Comparison of ENCODE assay signal across 8 cellular contexts in the genomic region with DNA sequence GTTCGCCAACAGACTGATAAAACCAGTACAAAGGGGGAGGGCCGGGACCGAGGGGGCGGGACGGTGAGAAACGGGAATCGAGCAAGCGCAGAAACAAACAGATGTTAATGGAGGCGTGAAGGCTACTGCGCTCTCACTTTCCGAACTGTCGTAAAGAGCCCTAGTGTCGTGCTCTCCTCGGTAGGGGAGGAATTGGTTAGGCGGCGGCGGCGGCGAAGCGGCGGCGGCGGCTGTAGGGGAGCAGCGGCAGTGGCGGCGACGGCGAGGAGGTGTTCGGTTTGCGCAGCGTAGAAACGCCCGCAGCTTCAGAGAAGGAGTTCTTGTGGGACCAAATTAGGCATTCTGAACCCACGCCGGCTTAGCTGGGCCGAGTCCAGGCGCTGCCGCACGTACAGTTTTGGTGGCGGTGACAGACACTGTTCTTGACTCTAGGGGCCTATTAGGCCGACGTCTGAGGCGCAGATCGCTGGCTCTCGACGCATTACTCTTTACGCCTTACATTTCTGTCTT. TPM values are rescaled to one million over a fixed set of nuclear protein-coding genes. Genes with fewer than 3 reads are reported as not detected.
DNase-seq lines count a peak whose midpoint lies in the region; ATAC-seq, FAIRE-seq and TF ChIP-seq lines count a peak whose summit lies in the region.

A gene (plus strand): TSS at position 163 of the 510 bp plus-strand sequence. CDS start 43,160 bp downstream, outside the sequence.

- peak; percentile 82 for FAIRE-seq in urothelium cell line (lab: Jason Lieb, UNC)

- H3K36me3 ChIP-seq in right atrium auricular region, result no peaks in the 10 kb centered on the region
- peaks cover 0 to 15% of the 10 kb centered on the region in 2 donors for H3K36me3 ChIP-seq in psoas muscle (ENCODE audit: insufficient read depth in 1 of 2, low read depth in 1 of 2)

- peaks cover 0 to 15% of the 10 kb centered on the region in 2 donors for H3K4me1 ChIP-seq in right atrium auricular region
- H3K4me1 ChIP-seq in psoas muscle, result peaks cover 28% of the 10 kb centered on the region

- H3K27me3 ChIP-seq in right atrium auricular region, result no peaks in the 10 kb centered on the region
- H3K27me3 ChIP-seq in psoas muscle (ENCODE audit: insufficient read depth in 3 of 3, low read length in 2 of 3), result no peaks in the 10 kb centered on the region

- peak; percentile 77 for ATAC-seq in HG02884 (IDR thresholded peaks at IDR 0.05; ENCODE audit: unreplicated experiment)
- ATAC-seq in psoas muscle, result peak; percentile 97 to 98 (median 98)

- peak; percentile 92 for DNase-seq in GM13977 (ENCODE audit: low spot score)
- DNase-seq in NCI-H187 (lab: John Stamatoyannopoulos, UW), result peak; percentile 52 to 71
- DNase-seq in T-helper 2 cell, result peak; percentile 64 to 98 (median 86)
- peak; percentile 88 for DNase-seq in right atrium auricular region (ENCODE audit: low spot score)
- peak; percentile 84 to 90 for DNase-seq in psoas muscle
- peak; percentile 97 for DNase-seq in urothelium cell line (ENCODE audit: low spot score)

- H3K4me3 ChIP-seq in right atrium auricular region (peak within 1 kb of the TSS; percentile 89 to 96), psoas muscle (peak within 1 kb of the TSS; percentile 75)

- H3K27ac ChIP-seq in angular gyrus (ENCODE audit: low read depth, low read length), result peak within 1 kb of the TSS; percentile 83
- H3K27ac ChIP-seq in right atrium auricular region, result peak within 1 kb of the TSS; percentile 92 to 96
- H3K27ac ChIP-seq in psoas muscle, result peak within 1 kb of the TSS; percentile 89

- H3K9me3 ChIP-seq in right atrium auricular region (no peaks in the 10 kb centered on the region), psoas muscle (no peaks in the 10 kb centered on the region)

- TF ChIP-seq CTCF in GM13977 (IDR thresholded peaks at IDR 0.05; ENCODE audit: extremely low read depth, insufficient read depth, missing control alignments) (no peak), right atrium auricular region (IDR thresholded peaks at IDR 0.05) (no peak), psoas muscle (IDR thresholded peaks at IDR 0.05) (no peak)

- intact Hi-C loops in psoas muscle (cut with DNase I), result loop anchor here (5.0 to 10.0 kb wide), 2 partner anchors 70 to 187 kb away; no protein-coding TSS in a partner anchor

- WGBS in psoas muscle, 3 donors, result 0% methylated on average over 42 to 47 of the region's 47 CpGs

- in situ Hi-C loops in GM13977 (cut with MboI; ENCODE audit: low pct_unique_long_range_greater_than_20kb, low sequenced_read_pairs, unreplicated experiment), result no loop called here

RNA-seq across cellular contexts. Expression of the gene that starts here (rescaled TPM):
- total RNA-seq in right atrium auricular region (10 to 100 TPM in 1 of 2 donors, 1 to 10 TPM in 1; 9.3 to 15.6 TPM), psoas muscle (10 to 100 TPM; 18.3 to 26.9 (median 23.2) TPM)
- polyA plus RNA-seq in psoas muscle, result 10 to 100 TPM in 1 of 3 donors, 1 to 10 TPM in 2; 8.3 to 17.2 (median 8.9) TPM

Comparison
In these comparisons a context has a peak if more than half of its experiments do, and no peak if none do; other contexts are left out.
1. Peak in every context shown above with its lines: DNase-seq, ATAC-seq, H3K4me3 ChIP-seq and H3K27ac ChIP-seq.